Comparison of ENCODE assay signal across 8 cellular contexts in genomic region chr9:136409557-136410455, GRCh38. TPM values are rescaled to one million over a fixed set of nuclear protein-coding genes. Genes with fewer than 3 reads are reported as not detected.
A peak's percentile ranks its signal among the peaks of the same experiment; 100 is the strongest.
DNase-seq lines count a peak whose midpoint lies in the region; ATAC-seq and TF ChIP-seq lines count a peak whose summit lies in the region.

No MANE protein-coding gene starts in this region.

- peak; percentile 22 for ATAC-seq in GM19467 (IDR thresholded peaks at IDR 0.05; ENCODE audit: unreplicated experiment)

- peak overlapping the region; percentile 94 for H3K27ac Mint-ChIP-seq in stimulated activated naive CD8-positive, alpha-beta T cell treated with anti-CD3 and anti-CD28 coated beads, Interleukin-15, Interleukin-2, amounts not matched to agents 100 ng/mL and 50 ng/mL, for 24 hours

- TF ChIP-seq CTCF in WI38 (IDR thresholded peaks at IDR 0.05; ENCODE audit: low read depth, low read length): no peak

- H3K36me3 Mint-ChIP-seq in stimulated activated naive CD8-positive, alpha-beta T cell treated with anti-CD3 and anti-CD28 coated beads, Interleukin-15, Interleukin-2, amounts not matched to agents 100 ng/mL and 50 ng/mL, for 24 hours (ENCODE audit: low read depth): peaks cover 65% of the 10 kb centered on the region

- peaks cover 9% of the 10 kb centered on the region; the same call in 1 of the 2 replicates for H3K4me1 ChIP-seq in HUES6 (ENCODE audit: control insufficient read depth, insufficient read depth, low read length)
- peaks cover 18 to 21% of the 10 kb centered on the region in 2 donors for H3K4me1 ChIP-seq in duodenal mucosa (ENCODE audit: control insufficient read depth in 1 of 2, insufficient read depth in 2 of 2, low read length in 2 of 2)

- H3K36me3 ChIP-seq in HUES6 (ENCODE audit: control insufficient read depth, insufficient read depth, low read length) (peaks cover 65% of the 10 kb centered on the region), duodenal mucosa (ENCODE audit: control insufficient read depth in 1 of 2, insufficient read depth in 2 of 2, low read length in 2 of 2) (peaks cover 28 to 48% of the 10 kb centered on the region in 2 donors)

- peak overlapping the region; percentile 98 for H3K4me3 Mint-ChIP-seq in stimulated activated naive CD8-positive, alpha-beta T cell treated with anti-CD3 and anti-CD28 coated beads, Interleukin-15, Interleukin-2, amounts not matched to agents 100 ng/mL and 50 ng/mL, for 24 hours

- H3K4me3 ChIP-seq in HUES6 (ENCODE audit: low read depth, low read length) (peak overlapping the region; percentile 100), WI38 (ENCODE audit: low read depth, low read length) (peak overlapping the region; percentile 97), duodenal mucosa (ENCODE audit: low read depth in 1 of 2, low read length in 2 of 2) (peak overlapping the region; percentile 75 to 98)

- H3K4me1 Mint-ChIP-seq in stimulated activated naive CD8-positive, alpha-beta T cell treated with anti-CD3 and anti-CD28 coated beads, Interleukin-15, Interleukin-2, amounts not matched to agents 100 ng/mL and 50 ng/mL, for 24 hours (ENCODE audit: low read depth): peaks cover 63% of the 10 kb centered on the region

- H3K9me3 ChIP-seq in HUES6 (ENCODE audit: control insufficient read depth, insufficient read depth, low read depth, low read length) (no peaks in the 10 kb centered on the region), duodenal mucosa (ENCODE audit: control insufficient read depth in 1 of 2, low read length in 2 of 2) (no peaks in the 10 kb centered on the region)

- no peaks in the 10 kb centered on the region for H3K27me3 Mint-ChIP-seq in stimulated activated naive CD8-positive, alpha-beta T cell treated with anti-CD3 and anti-CD28 coated beads, Interleukin-15, Interleukin-2, amounts not matched to agents 100 ng/mL and 50 ng/mL, for 24 hours

- in situ Hi-C loops in Caki2 (cut with HindIII; ENCODE audit: low pct_unique_long_range_greater_than_20kb, low sequenced_read_pairs): no loop called here

- H3K9ac ChIP-seq in HUES6 (ENCODE audit: low read length): peak overlapping the region; percentile 93
- peak overlapping the region; percentile 56 to 66 for H3K9ac ChIP-seq in duodenal mucosa (ENCODE audit: low read depth in 1 of 2, low read length in 2 of 2)

- H3K27ac ChIP-seq in HUES6 (ENCODE audit: low read depth, low read length): peak overlapping the region; percentile 86; the same call in 1 of the 2 replicates
- H3K27ac ChIP-seq in duodenal mucosa (ENCODE audit: low read depth, low read length): no peak overlapping the region

- DNase-seq in Caki2 (ENCODE audit: low read depth) (peak; percentile 45), lung microvascular endothelial cell (ENCODE audit: low read depth in 2 of 2) (peak; percentile 49 to 56), ureter (ENCODE audit: low spot score) (no peak)

- H3K27me3 ChIP-seq in HUES6 (ENCODE audit: control insufficient read depth, insufficient read depth, low read length): no peaks in the 10 kb centered on the region
- no peaks in the 10 kb centered on the region for H3K27me3 ChIP-seq in duodenal mucosa (ENCODE audit: control insufficient read depth in 1 of 2, insufficient read depth in 2 of 2, low read length in 2 of 2)

- no peaks in the 10 kb centered on the region for H3K9me3 Mint-ChIP-seq in stimulated activated naive CD8-positive, alpha-beta T cell treated with anti-CD3 and anti-CD28 coated beads, Interleukin-15, Interleukin-2, amounts not matched to agents 100 ng/mL and 50 ng/mL, for 24 hours

RNA-seq across cellular contexts. Expression of gene ENTR1, which starts 0.6 kb away (rescaled TPM):
- 58.2 and 79.3 TPM in 2 replicates for total RNA-seq in Caki2 (2014; rRNA removed; shearing (Covaris generic); ENCODE audit: low replicate concordance)
- 14.2 and 22.0 TPM in 2 replicates for total RNA-seq in lung microvascular endothelial cell
- 50.1 TPM for total RNA-seq in ureter

RNA-seq across cellular contexts. Expression of gene PMPCA, which starts 0.7 kb away (rescaled TPM):
- total RNA-seq in Caki2 (2014; rRNA removed; shearing (Covaris generic); ENCODE audit: low replicate concordance): 41.4 and 43.5 TPM in 2 replicates
- 30.3 and 30.4 TPM in 2 replicates for total RNA-seq in lung microvascular endothelial cell
- 51.2 TPM for total RNA-seq in ureter

RNA-seq across cellular contexts. Expression of gene SNAPC4, which starts 9.8 kb away (rescaled TPM):
- 2.2 and 5.6 TPM in 2 replicates for total RNA-seq in Caki2 (2014; rRNA removed; shearing (Covaris generic); ENCODE audit: low replicate concordance)
- total RNA-seq in lung microvascular endothelial cell (3.0 and 3.7 TPM in 2 replicates), ureter (14.0 TPM)

RNA-seq across cellular contexts. Expression of gene INPP5E, which starts 29.8 kb away (rescaled TPM):
- total RNA-seq in Caki2 (2014; rRNA removed; shearing (Covaris generic); ENCODE audit: low replicate concordance): 6.3 and 7.7 TPM in 2 replicates
- total RNA-seq in lung microvascular endothelial cell (3.3 and 4.0 TPM in 2 replicates), ureter (13.5 TPM)

RNA-seq across cellular contexts. Expression of gene CARD9, which starts 36.3 kb away (rescaled TPM):
- total RNA-seq in Caki2 (2014; rRNA removed; shearing (Covaris generic); ENCODE audit: low replicate concordance): 2.7 and 2.9 TPM in 2 replicates
- total RNA-seq in lung microvascular endothelial cell (under 0.01 and 0.44 TPM in 2 replicates), ureter (11.5 TPM)
